Comparison of ENCODE assay signal across 8 cellular contexts in genomic region chr5:81194633-81195333, GRCh38. TPM values are rescaled to one million over a fixed set of nuclear protein-coding genes. Genes with fewer than 3 reads are reported as not detected.
DNase-seq lines count a peak whose midpoint lies in the region; ATAC-seq and TF ChIP-seq lines count a peak whose summit lies in the region.

No MANE protein-coding gene starts in this region.

- ATAC-seq in Right ventricle myocardium inferior = peak; percentile 97

- no peaks in the 10 kb centered on the region for H4K20me1 ChIP-seq in DOHH2 (ENCODE audit: control insufficient read depth, insufficient read depth, low read depth, low read length)

- peaks cover 7% of the 10 kb centered on the region for H3K4me1 ChIP-seq in DOHH2 (ENCODE audit: control insufficient read depth, low read length)
- peaks cover 0 to 5% (median 2%) of the 10 kb centered on the region in 4 donors for H3K4me1 ChIP-seq in transverse colon

- TF ChIP-seq CTCF in DOHH2 (IDR thresholded peaks at IDR 0.05; ENCODE audit: low read depth, low read length, poor library complexity, severe bottlenecking) (peak; percentile 87), transverse colon (IDR thresholded peaks at IDR 0.05) (peak; percentile 73 to 91 (median 81))

- H3K36me3 ChIP-seq in DOHH2 (ENCODE audit: control insufficient read depth, low read length) (no peaks in the 10 kb centered on the region), MG63 (no peaks in the 10 kb centered on the region), transverse colon (no peaks in the 10 kb centered on the region)

- intact Hi-C loops in Right ventricle myocardium inferior (cut with DNase I) = loop anchor here (5.0 to 10.0 kb wide), 3 partner anchors 390 to 710 kb away; partner anchors contain the start of gene FAM151B
- intact Hi-C loops in posterior cingulate gyrus (cut with DNase I) = loop anchor here (1.0 to 10.0 kb wide), 2 partner anchors 230 to 508 kb away; partner anchors contain the start of gene RASGRF2
- intact Hi-C loops in transverse colon (cut with DNase I; ENCODE audit: low total_unique reads) = no loop called here

- in situ Hi-C loops in transverse colon (cut with MboI; ENCODE audit: low pct_ligation_motif_present in 1 of 4, low pct_unique_long_range_greater_than_20kb in 1 of 4, low sequenced_read_pairs in 3 of 4) = loop anchor here in 3 of 4 donors (10.0 to 25.0 kb wide), 2 partner anchors 507 to 510 kb away; no protein-coding TSS in a partner anchor

- H3K4me2 ChIP-seq in DOHH2 (ENCODE audit: low read length) = no peak overlapping the region

- H3K4me3 ChIP-seq in DOHH2 (ENCODE audit: low read length) = no peak overlapping the region
- H3K4me3 ChIP-seq in MG63 = no peak overlapping the region
- no peak overlapping the region for H3K4me3 ChIP-seq in transverse colon

- no peaks in the 10 kb centered on the region for H3K9me3 ChIP-seq in DOHH2 (ENCODE audit: control insufficient read depth, insufficient read depth, low read length)
- no peaks in the 10 kb centered on the region for H3K9me3 ChIP-seq in MG63
- H3K9me3 ChIP-seq in transverse colon = no peaks in the 10 kb centered on the region

- H3K9me2 ChIP-seq in DOHH2 (replicated peaks; ENCODE audit: control insufficient read depth, low read length) = no peaks in the 10 kb centered on the region

- H3K79me2 ChIP-seq in DOHH2 (ENCODE audit: control insufficient read depth, low read length) = no peaks in the 10 kb centered on the region

- WGBS in transverse colon (ENCODE audit: low coverage in 1 of 2), 2 donors = 27 to 56% methylated on average over 3 to 31 of the region's 31 CpGs

- TF ChIP-seq EP300 in transverse colon (IDR thresholded peaks at IDR 0.05; ENCODE audit: low read depth) = no peak

- H3K27ac ChIP-seq in DOHH2 (ENCODE audit: low read depth, low read length) (no peak overlapping the region), transverse colon (no peak overlapping the region)

- TF ChIP-seq POLR2A in transverse colon (IDR thresholded peaks at IDR 0.05) = no peak

- DNase-seq in H4 (ENCODE audit: low spot score) (peak; percentile 69), MG63 (peak; percentile 72), SKM-1 (lab: John Stamatoyannopoulos, UW; ENCODE audit: unreplicated experiment) (peak; percentile 46), Right ventricle myocardium inferior (ENCODE audit: missing footprints) (peak; percentile 90), posterior cingulate gyrus (peak; percentile 61 to 97 (median 85)), transverse colon (peak; percentile 79)
- DNase-seq in activated naive CD4-positive, alpha-beta T cell treated with anti-CD3 and anti-CD28 coated beads, Interleukin-2, amount 50 U/mL, for 16 hours = peak; percentile 85

- H3F3A ChIP-seq in DOHH2 (ENCODE audit: control insufficient read depth, insufficient read depth) = no peaks in the 10 kb centered on the region

- H3K27me3 ChIP-seq in DOHH2 (ENCODE audit: control insufficient read depth, low read length) = no peaks in the 10 kb centered on the region
- H3K27me3 ChIP-seq in MG63 = no peaks in the 10 kb centered on the region
- no peaks in the 10 kb centered on the region for H3K27me3 ChIP-seq in transverse colon

RNA-seq across cellular contexts. Expression of gene CKMT2, which starts 38.3 kb away (rescaled TPM):
- total RNA-seq in H4 (2014; rRNA removed; shearing (Covaris generic)) = 0.48 TPM in 1 of 2 replicates, not detected in the other
- total RNA-seq in MG63 (2014; rRNA removed; shearing (Covaris generic); ENCODE audit: low replicate concordance) = not detected in 2 replicates
- total RNA-seq in Right ventricle myocardium inferior (1,804 TPM), transverse colon (10 to 100 TPM in 1 of 4 donors, 1 to 10 TPM in 2, under 1 TPM in 1; 0.79 to 17.1 (median 5.1) TPM)

Comparison
In these comparisons a context has a peak if more than half of its experiments do, and no peak if none do; other contexts are left out.
1. RNA of gene CKMT2, which starts 38.3 kb away (total RNA-seq): 1,804 TPM in Right ventricle myocardium inferior (single experiment); 0.79 to 17.1 TPM in transverse colon, 0.48 TPM in H4 and not detected in MG63; every median in the first group is over 10 times any median in the second.
2. Peak in every context shown above with its lines, with median percentiles within 50 percentile points of each other: DNase-seq.